ENCODE assay signal across 1 cellular context in genomic region chr4:173009129-173009823, GRCh38.
TF ChIP-seq lines count a peak whose summit lies in the region.

No MANE protein-coding gene starts in this region.

TF ChIP-seq in IMR-90, 13 proteins besides CTCF, POLR2A, EP300 and RAD21 (continued from another document):
- TF ChIP-seq, protein P1, sequence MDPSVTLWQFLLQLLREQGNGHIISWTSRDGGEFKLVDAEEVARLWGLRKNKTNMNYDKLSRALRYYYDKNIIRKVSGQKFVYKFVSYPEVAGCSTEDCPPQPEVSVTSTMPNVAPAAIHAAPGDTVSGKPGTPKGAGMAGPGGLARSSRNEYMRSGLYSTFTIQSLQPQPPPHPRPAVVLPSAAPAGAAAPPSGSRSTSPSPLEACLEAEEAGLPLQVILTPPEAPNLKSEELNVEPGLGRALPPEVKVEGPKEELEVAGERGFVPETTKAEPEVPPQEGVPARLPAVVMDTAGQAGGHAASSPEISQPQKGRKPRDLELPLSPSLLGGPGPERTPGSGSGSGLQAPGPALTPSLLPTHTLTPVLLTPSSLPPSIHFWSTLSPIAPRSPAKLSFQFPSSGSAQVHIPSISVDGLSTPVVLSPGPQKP (IDR thresholded peaks at IDR 0.05; ENCODE audit: borderline replicate concordance, low read depth, low read length), result no peak
- no peak for TF ChIP-seq BHLHE40 (IDR thresholded peaks at IDR 0.05; ENCODE audit: low read depth, low read length)
- no peak; the same call in 1 of the 2 replicates for TF ChIP-seq NFE2L2 (IDR thresholded peaks at IDR 0.05; ENCODE audit: low read depth, low read length)
- TF ChIP-seq RCOR1 (IDR thresholded peaks at IDR 0.05; ENCODE audit: insufficient replicate concordance, low read length), result no peak
- TF ChIP-seq, protein P2, sequence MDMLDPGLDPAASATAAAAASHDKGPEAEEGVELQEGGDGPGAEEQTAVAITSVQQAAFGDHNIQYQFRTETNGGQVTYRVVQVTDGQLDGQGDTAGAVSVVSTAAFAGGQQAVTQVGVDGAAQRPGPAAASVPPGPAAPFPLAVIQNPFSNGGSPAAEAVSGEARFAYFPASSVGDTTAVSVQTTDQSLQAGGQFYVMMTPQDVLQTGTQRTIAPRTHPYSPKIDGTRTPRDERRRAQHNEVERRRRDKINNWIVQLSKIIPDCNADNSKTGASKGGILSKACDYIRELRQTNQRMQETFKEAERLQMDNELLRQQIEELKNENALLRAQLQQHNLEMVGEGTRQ (IDR thresholded peaks at IDR 0.05; ENCODE audit: low read depth, low read length), result no peak
